8 cellular contexts compared by ENCODE assay signal in the genomic region with DNA sequence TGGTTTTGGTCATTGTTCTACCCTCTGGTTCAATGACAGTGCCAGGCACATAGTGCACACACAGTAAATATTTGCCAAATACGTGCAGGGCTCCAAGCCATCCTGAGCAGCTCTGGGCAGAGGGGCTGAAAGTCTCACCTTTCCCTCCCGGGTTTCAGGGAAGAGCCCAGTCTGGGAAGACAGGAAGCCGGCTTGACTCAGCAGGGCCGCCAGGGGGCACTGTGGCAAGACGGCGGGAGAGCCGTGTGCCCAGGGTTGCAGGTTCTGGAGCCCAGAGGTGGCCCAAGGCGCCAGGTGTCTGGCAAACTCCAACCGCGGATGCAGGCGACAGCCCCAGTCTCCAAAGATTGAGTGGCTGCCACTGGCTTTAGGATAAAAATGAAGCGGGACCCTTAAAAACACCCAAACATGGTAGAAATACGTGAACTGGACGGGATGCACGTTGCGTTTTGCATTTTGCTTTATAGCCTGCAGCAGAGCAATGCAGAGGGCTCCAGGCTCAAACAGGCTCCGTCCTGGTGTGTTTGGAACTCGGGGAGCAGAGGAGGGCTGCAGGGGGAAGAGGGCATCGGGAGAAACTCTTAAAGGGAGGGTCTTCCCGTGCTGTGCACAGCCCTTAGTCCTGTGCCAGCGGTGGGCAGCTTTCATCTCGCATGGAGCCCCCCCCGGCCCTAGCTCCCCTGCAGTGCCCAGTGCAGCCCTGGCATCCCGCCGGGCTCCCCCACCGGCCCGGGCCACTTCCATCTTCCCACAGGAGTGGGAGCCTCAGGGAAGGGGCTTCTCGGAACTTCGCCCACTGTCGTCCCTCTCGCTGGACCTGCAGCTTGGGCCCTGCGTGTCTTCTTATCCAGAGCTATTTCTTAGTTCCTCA. TPM values are rescaled to one million over a fixed set of nuclear protein-coding genes. Genes with fewer than 3 reads are reported as not detected.
DNase-seq lines count a peak whose midpoint lies in the region; ATAC-seq, FAIRE-seq and TF ChIP-seq lines count a peak whose summit lies in the region.

No MANE protein-coding gene starts in this region.

- RAD21 ChIA-PET in GM12878 (lab: Charles Lee; ENCODE audit: unreplicated experiment): interaction anchor here (1.0 to 1.4 kb wide), 2 partner anchors 12 to 54 kb away, joined by 3 to 4 read pairs; no protein-coding TSS in a partner anchor

- TF ChIP-seq POLR2A in GM12878 (IDR thresholded peaks at IDR 0.05; ENCODE audit: low read depth, low read length) (no peak), upper lobe of left lung (IDR thresholded peaks at IDR 0.05) (no peak)

- WGBS in GM12878 (ENCODE audit: insufficient coverage, insufficient replicate concordance, low lambda C conversion rate, missing lambda C conversion rate): 24% methylated on average over 31 of the region's 32 CpGs
- 60 to 62% methylated on average over 28 to 30 of the region's 32 CpGs for WGBS in upper lobe of left lung, 2 donors

- in situ Hi-C loops in GM12878 (cut with MboI): no loop called here

- BruUV-seq in GM12878 (replicated peaks; lab: Mats Ljungman, UMichigan): no TSS peak

- SMC1A ChIA-PET in GM12878 (lab: Charles Lee; ENCODE audit: uncharacterized antibody, unreplicated experiment): no interaction called here

- H3K9me3 ChIP-seq in GM12878 (replicated peaks; ENCODE audit: control insufficient read depth, insufficient read depth, low read length) (no peaks in the 10 kb centered on the region), kidney (ENCODE audit: control insufficient read depth in 1 of 2, low read length in 2 of 2) (no peaks in the 10 kb centered on the region), upper lobe of left lung (no peaks in the 10 kb centered on the region)

- no peaks in the 10 kb centered on the region for H3K79me2 ChIP-seq in GM12878 (ENCODE audit: control insufficient read depth, insufficient read depth, low read length)

- TF ChIP-seq RAD21 in GM12878 (IDR thresholded peaks at IDR 0.05; ENCODE audit: insufficient read depth, low read depth, low read length): no peak

- H3K36me3 ChIP-seq in GM12878 (ENCODE audit: control insufficient read depth in 2 of 2, insufficient read depth in 2 of 2, low read length in 1 of 2) (no peaks in the 10 kb centered on the region), kidney (ENCODE audit: control insufficient read depth in 1 of 2, insufficient read depth in 2 of 2, low read length in 2 of 2) (no peaks in the 10 kb centered on the region), upper lobe of left lung (no peaks in the 10 kb centered on the region)

- TF ChIP-seq EP300 in GM12878 (IDR thresholded peaks at IDR 0.05; ENCODE audit: borderline replicate concordance in 1 of 2, control insufficient read depth in 1 of 2, low read depth in 2 of 2, low read length in 2 of 2) (no peak), upper lobe of left lung (IDR thresholded peaks at IDR 0.05) (no peak)

- ATAC-seq in GM12878 (peak; percentile 71), upper lobe of left lung (ENCODE audit: low FRiP score in 2 of 2) (peak in 1 of 2 donors; percentile 65), GM21360 (IDR thresholded peaks at IDR 0.05; ENCODE audit: unreplicated experiment) (no peak)

- H4K20me1 ChIP-seq in GM12878 (ENCODE audit: control insufficient read depth, insufficient read depth): no peaks in the 10 kb centered on the region

- FAIRE-seq in GM12878 (lab: Jason Lieb, UNC) (no peak), kidney (lab: Jason Lieb, UNC) (no peak)

- H3K27ac ChIP-seq in GM12878 (ENCODE audit: control insufficient read depth, insufficient read depth) (no peak overlapping the region), kidney (ENCODE audit: low read depth in 2 of 2, low read length in 2 of 2) (no peak overlapping the region), upper lobe of left lung (no peak overlapping the region)

- POLR2A ChIA-PET in AG04449 (lab: Yijun Ruan, JAX) (no interaction called here), GM10248 (lab: Yijun Ruan, JAX) (no interaction called here), GM12878 (lab: Charles Lee) (no interaction called here)

- H3K9ac ChIP-seq in GM12878 (ENCODE audit: control insufficient read depth, insufficient read depth, low read length) (no peak overlapping the region), kidney (ENCODE audit: low read length in 2 of 2) (no peak overlapping the region)

- CTCF ChIA-PET in AG04449 (lab: Yijun Ruan, JAX): interaction anchor here (0.6 to 8.0 kb wide), 20 partner anchors 9 to 516 kb away, joined by 3 to 134 read pairs (median 5); partner anchors contain the start of genes KRTAP5-3 and KRTAP5-5
- CTCF ChIA-PET in GM10248 (lab: Yijun Ruan, JAX): interaction anchor here (0.8 to 8.4 kb wide), 12 partner anchors 8 to 396 kb away, joined by 3 to 62 read pairs (median 4); partner anchors contain the start of genes KRTAP5-5 and SYT8
- CTCF ChIA-PET in GM12878 (lab: Yijun Ruan, JAX): interaction anchor here (0.7 to 3.6 kb wide), 8 partner anchors 9 to 514 kb away, joined by 3 to 23 read pairs (median 4); partner anchors contain the start of gene KRTAP5-4

- H3K27me3 ChIP-seq in GM12878 (replicated peaks in 1 of 2; ENCODE audit: control insufficient read depth in 2 of 2, insufficient read depth in 2 of 2, low read length in 1 of 2) (no peaks in the 10 kb centered on the region; a peak in 2 of 4 replicates), upper lobe of left lung (no peaks in the 10 kb centered on the region)

- intact Hi-C loops in GM12878 (cut with micrococcal nuclease; ENCODE audit: unreplicated experiment): no loop called here
- intact Hi-C loops in kidney (cut with DNase I): no loop called here

- H2AFZ ChIP-seq in GM12878 (ENCODE audit: control insufficient read depth, low read depth, low read length): no peak overlapping the region

- TF ChIP-seq CTCF in AG04449 (IDR thresholded peaks at IDR 0.05; ENCODE audit: insufficient read depth, low read length, missing control alignments) (peak; percentile 87), GM10248 (IDR thresholded peaks at IDR 0.05; ENCODE audit: control extremely low read depth, extremely low read depth, low read depth, missing control alignments) (peak; percentile 68), GM12878 (IDR thresholded peaks at IDR 0.05 in 2 of 3, conservative IDR thresholded peaks at IDR 0.05 in 1 of 3; ENCODE audit: control insufficient read depth in 2 of 3, extremely low read depth in 1 of 3, insufficient read depth in 1 of 3, low read depth in 3 of 3, low read length in 3 of 3) (peak; percentile 54 to 81 (median 67)), kidney (IDR thresholded peaks at IDR 0.05; ENCODE audit: borderline replicate concordance, extremely low read depth, insufficient read depth) (peak; percentile 67), upper lobe of left lung (IDR thresholded peaks at IDR 0.05) (peak; percentile 51 to 76 (median 62))

- DNase-seq in AG04449 (ENCODE audit: low read depth, low spot score) (no peak), GM10248 (ENCODE audit: extremely low spot score) (peak; percentile 67), NCI-H526 (lab: John Stamatoyannopoulos, UW) (peak; percentile 42 to 88), GM12878 (ENCODE audit: low read depth, low spot score) (no peak), kidney (peak; percentile 71), upper lobe of left lung (peak in 1 of 2 donors; percentile 83), GF-D8 (lab: John Stamatoyannopoulos, UW) (no peak)

- H3K4me1 ChIP-seq in GM12878 (ENCODE audit: control insufficient read depth, insufficient read depth, low read length): no peaks in the 10 kb centered on the region
- H3K4me1 ChIP-seq in kidney (ENCODE audit: control insufficient read depth in 1 of 2, insufficient read depth in 1 of 2, low read depth in 1 of 2, low read length in 2 of 2): no peaks in the 10 kb centered on the region
- peaks cover 3 to 15% (median 13%) of the 10 kb centered on the region in 4 donors for H3K4me1 ChIP-seq in upper lobe of left lung

- H3K4me3 ChIP-seq in AG04449 (ENCODE audit: low read depth, low read length): no peak overlapping the region
- H3K4me3 ChIP-seq in GM12878: no peak overlapping the region
- H3K4me3 ChIP-seq in kidney (ENCODE audit: low read length in 2 of 2): no peak overlapping the region
- H3K4me3 ChIP-seq in upper lobe of left lung: no peak overlapping the region

- H3K4me2 ChIP-seq in GM12878 (ENCODE audit: control insufficient read depth, insufficient read depth): no peak overlapping the region

RNA-seq across cellular contexts. Expression of gene KRTAP5-5, which starts 10.7 kb away (rescaled TPM):
- not detected in 2 replicates for total RNA-seq in GM12878 (2013; cell fraction: nucleolus; rRNA removed)
- total RNA-seq in GM12878 (2014; rRNA removed) (not detected in 2 replicates), GM12878 (2014; rRNA removed; fragmentation: Illumina TruSeq; extraction: Trizol) (not detected in 2 replicates), GM12878 (2021) (not detected in 2 replicates), kidney (not detected), upper lobe of left lung (not detected)
- not detected for polyA plus RNA-seq in GM12878 (2011; ENCODE audit: low read depth)
- polyA plus RNA-seq in GM12878 (2011; rRNA removed) (not detected in 2 replicates), GM12878 (2014; fragmentation: Illumina TruSeq; extraction: Trizol) (not detected in 2 replicates), GM12878 (2014; fragmentation: Nextera tagmentation; extraction: Ambion mirVana) (not detected), GM12878 (2014; rRNA removed) (not detected in 2 replicates), GM12878 (2016; fragmentation: Nextera tagmentation; extraction: Ambion mirVana) (not detected), kidney (ENCODE audit: insufficient read depth, low read depth, low replicate concordance) (not detected)
- polyA plus RNA-seq in GM12878 (2011; cell fraction: cytosol; rRNA removed): not detected in 2 replicates
- polyA plus RNA-seq in GM12878 (2011; cell fraction: nucleus; rRNA removed): not detected in 2 replicates
- not detected in 2 replicates for polyA plus RNA-seq in GM12878 (2012)
- polyA minus RNA-seq in GM12878 (2011; rRNA and poly(A)+ RNA removed): not detected in 2 replicates
- polyA minus RNA-seq in GM12878 (2011; cell fraction: cytosol; rRNA and poly(A)+ RNA removed): not detected in 2 replicates
- not detected in 2 replicates for polyA minus RNA-seq in GM12878 (2011; cell fraction: nucleus; rRNA and poly(A)+ RNA removed)

RNA-seq across cellular contexts. Expression of gene KRTAP5-4, which starts 18.4 kb away (rescaled TPM):
- total RNA-seq in GM12878 (2013; cell fraction: nucleolus; rRNA removed): not detected in 2 replicates
- total RNA-seq in GM12878 (2014; rRNA removed): not detected in 2 replicates
- total RNA-seq in GM12878 (2014; rRNA removed; fragmentation: Illumina TruSeq; extraction: Trizol): not detected in 2 replicates
- total RNA-seq in GM12878 (2021): not detected in 2 replicates
- not detected for polyA plus RNA-seq in GM12878 (2011; ENCODE audit: low read depth)
- not detected in 2 replicates for polyA plus RNA-seq in GM12878 (2011; rRNA removed)
- not detected in 2 replicates for polyA plus RNA-seq in GM12878 (2011; cell fraction: cytosol; rRNA removed)
- not detected in 2 replicates for polyA plus RNA-seq in GM12878 (2011; cell fraction: nucleus; rRNA removed)
- polyA plus RNA-seq in GM12878 (2012): not detected in 2 replicates
- polyA plus RNA-seq in GM12878 (2014; fragmentation: Illumina TruSeq; extraction: Trizol): not detected in 2 replicates
- polyA plus RNA-seq in GM12878 (2014; fragmentation: Nextera tagmentation; extraction: Ambion mirVana): not detected
- polyA plus RNA-seq in GM12878 (2014; rRNA removed): not detected in 2 replicates
- not detected for polyA plus RNA-seq in GM12878 (2016; fragmentation: Nextera tagmentation; extraction: Ambion mirVana)
- not detected in 2 replicates for polyA minus RNA-seq in GM12878 (2011; rRNA and poly(A)+ RNA removed)
- not detected in 2 replicates for polyA minus RNA-seq in GM12878 (2011; cell fraction: cytosol; rRNA and poly(A)+ RNA removed)
- not detected in 2 replicates for polyA minus RNA-seq in GM12878 (2011; cell fraction: nucleus; rRNA and poly(A)+ RNA removed)
- total RNA-seq in kidney: not detected
- polyA plus RNA-seq in kidney (ENCODE audit: insufficient read depth, low read depth, low replicate concordance): not detected
- total RNA-seq in upper lobe of left lung: not detected

RNA-seq across cellular contexts. Expression of gene KRTAP5-3, which starts 32.0 kb away (rescaled TPM):
- total RNA-seq in GM12878 (2013; cell fraction: nucleolus; rRNA removed): not detected in 2 replicates
- total RNA-seq in GM12878 (2014; rRNA removed): not detected in 2 replicates
- total RNA-seq in GM12878 (2014; rRNA removed; fragmentation: Illumina TruSeq; extraction: Trizol): not detected in 2 replicates
- total RNA-seq in GM12878 (2021): not detected in 2 replicates
- not detected for polyA plus RNA-seq in GM12878 (2011; ENCODE audit: low read depth)
- polyA plus RNA-seq in GM12878 (2011; rRNA removed): not detected in 2 replicates
- polyA plus RNA-seq in GM12878 (2011; cell fraction: cytosol; rRNA removed): not detected in 2 replicates
- polyA plus RNA-seq in GM12878 (2011; cell fraction: nucleus; rRNA removed): not detected in 2 replicates
- polyA plus RNA-seq in GM12878 (2012): not detected in 2 replicates
- not detected in 2 replicates for polyA plus RNA-seq in GM12878 (2014; fragmentation: Illumina TruSeq; extraction: Trizol)
- not detected for polyA plus RNA-seq in GM12878 (2014; fragmentation: Nextera tagmentation; extraction: Ambion mirVana)
- not detected in 2 replicates for polyA plus RNA-seq in GM12878 (2014; rRNA removed)
- polyA plus RNA-seq in GM12878 (2016; fragmentation: Nextera tagmentation; extraction: Ambion mirVana): not detected
- polyA minus RNA-seq in GM12878 (2011; rRNA and poly(A)+ RNA removed): not detected in 2 replicates
- polyA minus RNA-seq in GM12878 (2011; cell fraction: cytosol; rRNA and poly(A)+ RNA removed): not detected in 2 replicates
- not detected in 2 replicates for polyA minus RNA-seq in GM12878 (2011; cell fraction: nucleus; rRNA and poly(A)+ RNA removed)
- not detected for total RNA-seq in kidney
- polyA plus RNA-seq in kidney (ENCODE audit: insufficient read depth, low read depth, low replicate concordance): not detected
- not detected for total RNA-seq in upper lobe of left lung

RNA-seq across cellular contexts. Expression of gene KRTAP5-2, which starts 42.2 kb away (rescaled TPM):
- not detected in 2 replicates for total RNA-seq in GM12878 (2013; cell fraction: nucleolus; rRNA removed)
- not detected in 2 replicates for total RNA-seq in GM12878 (2014; rRNA removed)
- not detected in 2 replicates for total RNA-seq in GM12878 (2014; rRNA removed; fragmentation: Illumina TruSeq; extraction: Trizol)
- not detected in 2 replicates for total RNA-seq in GM12878 (2021)
- not detected for polyA plus RNA-seq in GM12878 (2011; ENCODE audit: low read depth)
- polyA plus RNA-seq in GM12878 (2011; rRNA removed): not detected in 2 replicates
- polyA plus RNA-seq in GM12878 (2011; cell fraction: cytosol; rRNA removed): not detected in 2 replicates
- polyA plus RNA-seq in GM12878 (2011; cell fraction: nucleus; rRNA removed): not detected in 2 replicates
- polyA plus RNA-seq in GM12878 (2012): not detected in 2 replicates
- polyA plus RNA-seq in GM12878 (2014; fragmentation: Illumina TruSeq; extraction: Trizol): not detected in 2 replicates
- not detected for polyA plus RNA-seq in GM12878 (2014; fragmentation: Nextera tagmentation; extraction: Ambion mirVana)
- not detected in 2 replicates for polyA plus RNA-seq in GM12878 (2014; rRNA removed)
- not detected for polyA plus RNA-seq in GM12878 (2016; fragmentation: Nextera tagmentation; extraction: Ambion mirVana)
- 0.22 TPM in 1 of 2 replicates, not detected in the other for polyA minus RNA-seq in GM12878 (2011; rRNA and poly(A)+ RNA removed)
- not detected in 2 replicates for polyA minus RNA-seq in GM12878 (2011; cell fraction: cytosol; rRNA and poly(A)+ RNA removed)
- not detected in 2 replicates for polyA minus RNA-seq in GM12878 (2011; cell fraction: nucleus; rRNA and poly(A)+ RNA removed)
- not detected for total RNA-seq in kidney
- polyA plus RNA-seq in kidney (ENCODE audit: insufficient read depth, low read depth, low replicate concordance): not detected
- not detected for total RNA-seq in upper lobe of left lung

RNA-seq across cellular contexts. Expression of gene KRTAP5-1, which starts 55.2 kb away (rescaled TPM):
- total RNA-seq in GM12878 (2013; cell fraction: nucleolus; rRNA removed): not detected in 2 replicates
- total RNA-seq in GM12878 (2014; rRNA removed): not detected in 2 replicates
- total RNA-seq in GM12878 (2014; rRNA removed; fragmentation: Illumina TruSeq; extraction: Trizol): not detected in 2 replicates
- not detected in 2 replicates for total RNA-seq in GM12878 (2021)
- polyA plus RNA-seq in GM12878 (2011; ENCODE audit: low read depth): not detected
- not detected in 2 replicates for polyA plus RNA-seq in GM12878 (2011; rRNA removed)
- not detected in 2 replicates for polyA plus RNA-seq in GM12878 (2011; cell fraction: cytosol; rRNA removed)
- not detected in 2 replicates for polyA plus RNA-seq in GM12878 (2011; cell fraction: nucleus; rRNA removed)
- not detected in 2 replicates for polyA plus RNA-seq in GM12878 (2012)
- not detected in 2 replicates for polyA plus RNA-seq in GM12878 (2014; fragmentation: Illumina TruSeq; extraction: Trizol)
- polyA plus RNA-seq in GM12878 (2014; fragmentation: Nextera tagmentation; extraction: Ambion mirVana): not detected
- polyA plus RNA-seq in GM12878 (2014; rRNA removed): not detected in 2 replicates
- not detected for polyA plus RNA-seq in GM12878 (2016; fragmentation: Nextera tagmentation; extraction: Ambion mirVana)
- polyA minus RNA-seq in GM12878 (2011; rRNA and poly(A)+ RNA removed): not detected in 2 replicates
- not detected in 2 replicates for polyA minus RNA-seq in GM12878 (2011; cell fraction: cytosol; rRNA and poly(A)+ RNA removed)
- not detected in 2 replicates for polyA minus RNA-seq in GM12878 (2011; cell fraction: nucleus; rRNA and poly(A)+ RNA removed)
- not detected for total RNA-seq in kidney
- not detected for polyA plus RNA-seq in kidney (ENCODE audit: insufficient read depth, low read depth, low replicate concordance)
- not detected for total RNA-seq in upper lobe of left lung

Comparison
In these comparisons a context has a peak if more than half of its experiments do, and no peak if none do; other contexts are left out.
1. DNase-seq: peak in GM10248 (single experiment), NCI-H526 (2 of 2) and kidney (single experiment); none in AG04449 (single experiment), GM12878 (single experiment) and GF-D8 (single experiment).
2. Peak in every context shown above with its lines, with median percentiles within 50 percentile points of each other: CTCF ChIP-seq.